ENCODE assay signal across 17 cellular contexts in genomic region chr12:29157486-29157946, GRCh38. TPM values are rescaled to one million over a fixed set of nuclear protein-coding genes. Genes with fewer than 3 reads are reported as not detected.
DNase-seq lines count a peak whose midpoint lies in the region; ATAC-seq and TF ChIP-seq lines count a peak whose summit lies in the region.
"Had no signal": no experiment of that assay in that cellular context is flagged by ENCODE, and none has a peak within 500 bp of the region (broad histone marks: within the 10 kb centered on the region; RNA-seq: fewer than 3 reads in every experiment).

No MANE protein-coding gene starts in this region.

- no peaks in the 10 kb centered on the region for H3K27me3 Mint-ChIP-seq in activated CD4-positive, alpha-beta T cell treated with anti-CD3 and anti-CD28 coated beads for 36 hours
- H3K27me3 Mint-ChIP-seq in T-helper 2 cell treated with Interferon-gamma antibody and Interleukin-4, amounts not matched to agents 5 μg/mL and 100 μg/mL, for 36 hours (ENCODE audit: low read depth): peaks cover 18% of the 10 kb centered on the region
- H3K27me3 Mint-ChIP-seq in endothelial cell (ENCODE audit: unreplicated experiment) (no peaks in the 10 kb centered on the region), HFFc6 (ENCODE audit: insufficient read depth) (no peaks in the 10 kb centered on the region)
- H3K27me3 Mint-ChIP-seq: activated T-cell treated with anti-CD3 and anti-CD28 coated beads, Interleukin-2, amount 50 U/mL, for 24 hours; naive thymus-derived CD8-positive, alpha-beta T cell had no signal

- no peak overlapping the region for H3K4me3 Mint-ChIP-seq in activated CD4-positive, alpha-beta T cell treated with anti-CD3 and anti-CD28 coated beads for 36 hours
- H3K4me3 Mint-ChIP-seq in T-helper 2 cell treated with Interferon-gamma antibody and Interleukin-4, amounts not matched to agents 5 μg/mL and 100 μg/mL, for 36 hours: no peak overlapping the region
- H3K4me3 Mint-ChIP-seq in endothelial cell (ENCODE audit: unreplicated experiment) (no peak overlapping the region), HFFc6 (no peak overlapping the region; the same call in 1 of the 2 replicates)
- H3K4me3 Mint-ChIP-seq: activated T-cell treated with anti-CD3 and anti-CD28 coated beads, Interleukin-2, amount 50 U/mL, for 24 hours; naive thymus-derived CD8-positive, alpha-beta T cell had no signal

- H3K27ac ChIP-seq in 22Rv1: peak overlapping the region; percentile 33; the same call in 1 of the 2 replicates
- H3K27ac ChIP-seq: A549 had no signal

- no peaks in the 10 kb centered on the region for H3K9me3 Mint-ChIP-seq in activated CD4-positive, alpha-beta T cell treated with anti-CD3 and anti-CD28 coated beads for 36 hours (ENCODE audit: low read depth)
- peaks cover 10% of the 10 kb centered on the region for H3K9me3 Mint-ChIP-seq in T-helper 2 cell treated with Interferon-gamma antibody and Interleukin-4, amounts not matched to agents 5 μg/mL and 100 μg/mL, for 36 hours
- H3K9me3 Mint-ChIP-seq in endothelial cell (ENCODE audit: unreplicated experiment) (no peaks in the 10 kb centered on the region), HFFc6 (no peaks in the 10 kb centered on the region; the same call in 1 of the 2 replicates)

- POLR2A ChIA-PET in activated CD4-positive, alpha-beta T cell treated with anti-CD3 and anti-CD28 coated beads for 36 hours (lab: Charles Lee): no interaction called here

- intact Hi-C loops in activated CD4-positive, alpha-beta T cell treated with anti-CD3 and anti-CD28 coated beads for 36 hours (cut with DNase I, micrococcal nuclease): no loop called here

- TF ChIP-seq CTCF in 22Rv1 (IDR thresholded peaks at IDR 0.05) (no peak), cardiac fibroblast (IDR thresholded peaks at IDR 0.05; ENCODE audit: low read depth, low read length) (no peak), endothelial cell (IDR thresholded peaks at IDR 0.05; ENCODE audit: unreplicated experiment) (no peak), HFFc6 (IDR thresholded peaks at IDR 0.05) (no peak)

- ATAC-seq in activated CD4-positive, alpha-beta T cell treated with anti-CD3 and anti-CD28 coated beads for 36 hours: no peak
- ATAC-seq: A549; left colon; naive thymus-derived CD8-positive, alpha-beta T cell had no signal

- no peak overlapping the region for H3K4me3 ChIP-seq in cardiac fibroblast (replicated peaks in 1 of 2; ENCODE audit: low read depth in 2 of 2, low read length in 2 of 2)
- H3K4me3 ChIP-seq: A549, skin epidermis had no signal

- peaks cover 15% of the 10 kb centered on the region for H3K4me1 Mint-ChIP-seq in activated CD4-positive, alpha-beta T cell treated with anti-CD3 and anti-CD28 coated beads for 36 hours
- peaks cover 23% of the 10 kb centered on the region for H3K4me1 Mint-ChIP-seq in T-helper 2 cell treated with Interferon-gamma antibody and Interleukin-4, amounts not matched to agents 5 μg/mL and 100 μg/mL, for 36 hours (ENCODE audit: low read depth)
- H3K4me1 Mint-ChIP-seq in endothelial cell (ENCODE audit: unreplicated experiment): peaks cover 16% of the 10 kb centered on the region
- H3K4me1 Mint-ChIP-seq in HFFc6 (ENCODE audit: low read depth): peaks cover 8% of the 10 kb centered on the region; the same call in 1 of the 2 replicates

- no peak overlapping the region for H3K27ac Mint-ChIP-seq in activated CD4-positive, alpha-beta T cell treated with anti-CD3 and anti-CD28 coated beads for 36 hours
- H3K27ac Mint-ChIP-seq in T-helper 2 cell treated with Interferon-gamma antibody and Interleukin-4, amounts not matched to agents 5 μg/mL and 100 μg/mL, for 36 hours: no peak overlapping the region
- H3K27ac Mint-ChIP-seq in endothelial cell (ENCODE audit: unreplicated experiment): no peak overlapping the region
- no peak overlapping the region; the same call in 1 of the 2 replicates for H3K27ac Mint-ChIP-seq in HFFc6
- H3K27ac Mint-ChIP-seq: activated T-cell treated with anti-CD3 and anti-CD28 coated beads, Interleukin-2, amount 50 U/mL, for 24 hours; naive thymus-derived CD8-positive, alpha-beta T cell had no signal

- DNase-seq in HS-27A (ENCODE audit: low read depth): peak; percentile 27
- DNase-seq in cardiac fibroblast (ENCODE audit: low read depth in 2 of 2): peak; percentile 25 to 88
- DNase-seq in lung microvascular endothelial cell (ENCODE audit: low read depth in 2 of 2): peak; percentile 78 to 79
- DNase-seq in activated CD4-positive, alpha-beta T cell treated with anti-CD3 and anti-CD28 coated beads for 36 hours: no peak
- DNase-seq in T-helper 2 cell treated with Interferon-gamma antibody and Interleukin-4, amounts not matched to agents 5 μg/mL and 100 μg/mL, for 36 hours (ENCODE audit: low spot score): no peak
- DNase-seq in endothelial cell (ENCODE audit: low spot score): no peak
- DNase-seq in HFFc6: no peak
- DNase-seq: activated CD4-positive, CD25-positive, alpha-beta regulatory T cell treated with anti-CD3 and anti-CD28 coated beads, Interleukin-2, amount 50 U/mL, for 72 hours; activated T-cell treated with anti-CD3 and anti-CD28 coated beads, Interleukin-2, amount 50 U/mL, for 24 hours; effector CD8-positive, alpha-beta T cell; left colon; naive thymus-derived CD8-positive, alpha-beta T cell; NCI-H1105; NCI-H2227 treated with DMSO at 0.1 percent for 48 hours had no signal

- CTCF ChIA-PET in activated CD4-positive, alpha-beta T cell treated with anti-CD3 and anti-CD28 coated beads for 36 hours (lab: Charles Lee): no interaction called here

- no peaks in the 10 kb centered on the region for H3K36me3 Mint-ChIP-seq in activated CD4-positive, alpha-beta T cell treated with anti-CD3 and anti-CD28 coated beads for 36 hours (ENCODE audit: low read depth)
- peaks cover 5% of the 10 kb centered on the region for H3K36me3 Mint-ChIP-seq in T-helper 2 cell treated with Interferon-gamma antibody and Interleukin-4, amounts not matched to agents 5 μg/mL and 100 μg/mL, for 36 hours (ENCODE audit: low read depth)
- H3K36me3 Mint-ChIP-seq in endothelial cell (ENCODE audit: low read depth, unreplicated experiment) (peaks cover 5% of the 10 kb centered on the region), HFFc6 (ENCODE audit: low read depth) (no peaks in the 10 kb centered on the region)

RNA-seq across cellular contexts. Expression of gene FAR2, which starts 8.4 kb away (rescaled TPM):
- total RNA-seq in lung microvascular endothelial cell: 45.5 and 46.0 TPM in 2 replicates
- total RNA-seq in activated CD4-positive, alpha-beta T cell treated with anti-CD3 and anti-CD28 coated beads for 36 hours: 1 to 10 TPM; 7.8 to 8.1 TPM
- total RNA-seq in endothelial cell (ENCODE audit: unreplicated experiment): 104 TPM
- 10 to 100 TPM in 3 of 6 experiments, 1 to 10 TPM in 1, under 1 TPM in 2; 0.17 to 14.0 (median 8.5) TPM for total RNA-seq in HFFc6 (2021; fragmentation: NEBNext Ultra II Directional; extraction: Animal tissue kit (Norgen Biotek cat#: 25700))

Comparison
In these comparisons a context has a peak if more than half of its experiments do, and no peak if none do; other contexts are left out.
1. DNase-seq: peak in HS-27A (single experiment), cardiac fibroblast (2 of 2) and lung microvascular endothelial cell (2 of 2); none in activated CD4-positive, alpha-beta T cell treated with anti-CD3 and anti-CD28 coated beads for 36 hours (single experiment), T-helper 2 cell treated with Interferon-gamma antibody and Interleukin-4, amounts not matched to agents 5 μg/mL and 100 μg/mL, for 36 hours (single experiment), endothelial cell (single experiment) and HFFc6 (single experiment).